17 cellular contexts compared by ENCODE assay signal in genomic region chr14:36822671-36823070, GRCh38.
DNase-seq lines count a peak whose midpoint lies in the region; ATAC-seq and TF ChIP-seq lines count a peak whose summit lies in the region.
"Had no signal": no experiment of that assay in that cellular context is flagged by ENCODE, and none has a peak within 500 bp of the region (broad histone marks: within the 10 kb centered on the region; RNA-seq: fewer than 3 reads in every experiment).

No MANE protein-coding gene starts in this region.

- H3K27me3 ChIP-seq in A673 (replicated peaks; ENCODE audit: insufficient read depth, low read depth, low read length, poor library complexity) (no peaks in the 10 kb centered on the region), parathyroid adenoma (ENCODE audit: control insufficient read depth, insufficient read depth, low read length) (no peaks in the 10 kb centered on the region)

- H2AFZ ChIP-seq in parathyroid adenoma: no peak overlapping the region
- H2AFZ ChIP-seq: GM23248 had no signal

- H3K27ac ChIP-seq in A673 (ENCODE audit: low read depth, low read length, poor library complexity, severe bottlenecking): no peak overlapping the region
- peak overlapping the region; percentile 63 for H3K27ac ChIP-seq in SK-N-MC
- H3K27ac ChIP-seq in parathyroid adenoma: no peak overlapping the region
- H3K27ac ChIP-seq: 22Rv1, GM23248 had no signal

- TF ChIP-seq CTCF in A673 (conservative IDR thresholded peaks at IDR 0.05; ENCODE audit: low read depth, low read length) (no peak), parathyroid adenoma (IDR thresholded peaks at IDR 0.05) (no peak)

- CTCF ChIA-PET in A673 (lab: Charles Lee): no interaction called here

- ATAC-seq in HG03139 (IDR thresholded peaks at IDR 0.05; ENCODE audit: unreplicated experiment): no peak
- no peak for ATAC-seq in GM18511 (IDR thresholded peaks at IDR 0.05; ENCODE audit: unreplicated experiment)

- no peaks in the 10 kb centered on the region for H3K79me2 ChIP-seq in parathyroid adenoma

- H3K4me1 ChIP-seq in A673 (ENCODE audit: insufficient read depth, low read length, poor library complexity, severe bottlenecking) (peaks cover 8% of the 10 kb centered on the region), parathyroid adenoma (no peaks in the 10 kb centered on the region)

- peak overlapping the region; percentile 47 for H3K4me2 ChIP-seq in parathyroid adenoma (ENCODE audit: low read length)

- H3K9me3 ChIP-seq in A673 (ENCODE audit: low read depth, low read length, poor library complexity, severe bottlenecking): no peaks in the 10 kb centered on the region
- H3K9me3 ChIP-seq in SK-N-MC (ENCODE audit: low read depth, low read length): no peaks in the 10 kb centered on the region
- no peaks in the 10 kb centered on the region for H3K9me3 ChIP-seq in parathyroid adenoma (ENCODE audit: control insufficient read depth, low read length)

- H3K36me3 ChIP-seq in A673 (ENCODE audit: insufficient read depth, low read length, poor library complexity, severe bottlenecking) (no peaks in the 10 kb centered on the region), SK-N-MC (ENCODE audit: insufficient read depth, low read length) (no peaks in the 10 kb centered on the region), parathyroid adenoma (ENCODE audit: control insufficient read depth, insufficient read depth, low read length) (no peaks in the 10 kb centered on the region)

- intact Hi-C loops in A673 (cut with micrococcal nuclease; ENCODE audit: unreplicated experiment): no loop called here

- DNase-seq in A673 (ENCODE audit: low spot score): peak; percentile 14
- DNase-seq in SK-N-MC (ENCODE audit: low read depth, low spot score): peak; percentile 65
- DNase-seq in amniotic epithelial cell (ENCODE audit: low read depth): peak; percentile 38
- DNase-seq in glomerular visceral epithelial cell (ENCODE audit: extremely low spot score): no peak
- DNase-seq: ACHN; C1 segment of cervical spinal cord; Calu3; CD4-positive, alpha-beta memory T cell; COR-L47; DMS53; GF-D8; GM23248; H7 had no signal

- POLR2A ChIA-PET in A673 (lab: Charles Lee; ENCODE audit: low non-redundant PET): no interaction called here

- H3K9ac ChIP-seq in SK-N-MC (ENCODE audit: insufficient read length) (no peak overlapping the region), parathyroid adenoma (no peak overlapping the region)
- H3K9ac ChIP-seq: GM23248 had no signal

- no peak overlapping the region for H3K4me3 ChIP-seq in A673 (ENCODE audit: low read depth, low read length, poor library complexity, severe bottlenecking)
- no peak overlapping the region for H3K4me3 ChIP-seq in SK-N-MC
- H3K4me3 ChIP-seq in parathyroid adenoma (ENCODE audit: low read depth, low read length): no peak overlapping the region
- H3K4me3 ChIP-seq: GM23248 had no signal

- BruUV-seq in A673 (replicated peaks; lab: Mats Ljungman, UMichigan): no TSS peak
